ENCODE assay signal across 1 cellular context in the genomic region with DNA sequence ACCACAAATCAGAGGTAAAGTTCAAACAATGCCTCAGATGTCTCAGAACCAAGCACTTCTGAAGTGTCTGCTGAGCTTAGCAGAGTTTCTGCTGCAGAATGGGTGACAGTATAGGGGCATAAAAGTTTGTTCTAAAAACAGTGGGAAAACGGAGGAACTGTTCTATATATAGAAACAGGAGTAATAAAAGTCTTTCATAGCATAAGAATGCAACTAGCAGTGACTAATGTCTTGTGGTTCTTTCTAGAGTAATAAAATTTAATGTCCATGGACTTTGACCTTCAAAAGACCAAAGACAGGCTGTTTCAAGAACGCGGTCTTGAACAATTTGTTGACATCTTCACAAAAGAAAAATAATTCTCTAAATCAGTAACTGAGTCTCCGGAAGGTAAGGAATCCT.
A peak's percentile ranks its signal among the peaks of the same experiment; 100 is the strongest.
TF ChIP-seq lines count a peak whose summit lies in the region.

No MANE protein-coding gene starts in this region.

TF ChIP-seq in HEK293, 187 proteins besides CTCF, POLR2A, EP300 and RAD21 (continued from another document):
- TF ChIP-seq, protein P1, sequence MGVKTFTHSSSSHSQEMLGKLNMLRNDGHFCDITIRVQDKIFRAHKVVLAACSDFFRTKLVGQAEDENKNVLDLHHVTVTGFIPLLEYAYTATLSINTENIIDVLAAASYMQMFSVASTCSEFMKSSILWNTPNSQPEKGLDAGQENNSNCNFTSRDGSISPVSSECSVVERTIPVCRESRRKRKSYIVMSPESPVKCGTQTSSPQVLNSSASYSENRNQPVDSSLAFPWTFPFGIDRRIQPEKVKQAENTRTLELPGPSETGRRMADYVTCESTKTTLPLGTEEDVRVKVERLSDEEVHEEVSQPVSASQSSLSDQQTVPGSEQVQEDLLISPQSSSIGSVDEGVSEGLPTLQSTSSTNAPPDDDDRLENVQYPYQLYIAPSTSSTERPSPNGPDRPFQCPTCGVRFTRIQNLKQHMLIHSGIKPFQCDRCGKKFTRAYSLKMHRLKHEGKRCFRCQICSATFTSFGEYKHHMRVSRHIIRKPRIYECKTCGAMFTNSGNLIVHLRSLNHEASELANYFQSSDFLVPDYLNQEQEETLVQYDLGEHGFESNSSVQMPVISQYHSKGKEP (tag by site-specific recombination; IDR thresholded peaks at IDR 0.05): peak; percentile 50; the same call in 1 of the 2 replicates
- TF ChIP-seq, protein P2, sequence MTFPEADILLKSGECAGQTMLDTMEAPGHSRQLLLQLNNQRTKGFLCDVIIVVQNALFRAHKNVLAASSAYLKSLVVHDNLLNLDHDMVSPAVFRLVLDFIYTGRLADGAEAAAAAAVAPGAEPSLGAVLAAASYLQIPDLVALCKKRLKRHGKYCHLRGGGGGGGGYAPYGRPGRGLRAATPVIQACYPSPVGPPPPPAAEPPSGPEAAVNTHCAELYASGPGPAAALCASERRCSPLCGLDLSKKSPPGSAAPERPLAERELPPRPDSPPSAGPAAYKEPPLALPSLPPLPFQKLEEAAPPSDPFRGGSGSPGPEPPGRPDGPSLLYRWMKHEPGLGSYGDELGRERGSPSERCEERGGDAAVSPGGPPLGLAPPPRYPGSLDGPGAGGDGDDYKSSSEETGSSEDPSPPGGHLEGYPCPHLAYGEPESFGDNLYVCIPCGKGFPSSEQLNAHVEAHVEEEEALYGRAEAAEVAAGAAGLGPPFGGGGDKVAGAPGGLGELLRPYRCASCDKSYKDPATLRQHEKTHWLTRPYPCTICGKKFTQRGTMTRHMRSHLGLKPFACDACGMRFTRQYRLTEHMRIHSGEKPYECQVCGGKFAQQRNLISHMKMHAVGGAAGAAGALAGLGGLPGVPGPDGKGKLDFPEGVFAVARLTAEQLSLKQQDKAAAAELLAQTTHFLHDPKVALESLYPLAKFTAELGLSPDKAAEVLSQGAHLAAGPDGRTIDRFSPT (tag by site-specific recombination; IDR thresholded peaks at IDR 0.05): peak; percentile 62
- TF ChIP-seq FEZF1 (tag by site-specific recombination; IDR thresholded peaks at IDR 0.05): peak; percentile 41; the same call in 1 of the 2 replicates
